Comparison of ENCODE assay signal across 8 cellular contexts in genomic region chr1:156020293-156021086, GRCh38. TPM values are rescaled to one million over a fixed set of nuclear protein-coding genes. Genes with fewer than 3 reads are reported as not detected.
DNase-seq lines count a peak whose midpoint lies in the region; ATAC-seq and TF ChIP-seq lines count a peak whose summit lies in the region.

TSS of gene SSR2 (minus strand) at chr1:156020951. CDS start at chr1:156020167, 784 bp downstream.

- intact Hi-C loops in lower leg skin (cut with DNase I; ENCODE audit: low total_unique reads) = no loop called here

- H3K36me3 ChIP-seq in BJ (ENCODE audit: control insufficient read depth, insufficient read depth, low read length) (no peaks in the 10 kb centered on the region), duodenal mucosa (ENCODE audit: control insufficient read depth in 1 of 2, insufficient read depth in 2 of 2, low read length in 2 of 2) (peaks cover 6 to 18% of the 10 kb centered on the region in 2 donors)

- POLR2A ChIA-PET in BJ (lab: Charles Lee) = no interaction called here

- TF ChIP-seq CTCF in BJ (IDR thresholded peaks at IDR 0.05; ENCODE audit: insufficient read depth, low read depth, low read length) (no peak), lower leg skin (IDR thresholded peaks at IDR 0.05) (no peak)

- peak within 1 kb of the TSS; percentile 63 to 76 for H3K9ac ChIP-seq in duodenal mucosa (ENCODE audit: low read depth in 1 of 2, low read length in 2 of 2)

- H3K4me1 ChIP-seq in duodenal mucosa (ENCODE audit: control insufficient read depth in 1 of 2, insufficient read depth in 2 of 2, low read length in 2 of 2) = peaks cover 8 to 22% of the 10 kb centered on the region in 2 donors

- peak; percentile 85 for ATAC-seq in HG03520 (IDR thresholded peaks at IDR 0.05; ENCODE audit: unreplicated experiment)

- H3K4me3 ChIP-seq in BJ (ENCODE audit: low read depth, low read length) = peak within 1 kb of the TSS; percentile 71
- peak within 1 kb of the TSS; percentile 84 to 90 for H3K4me3 ChIP-seq in duodenal mucosa (ENCODE audit: low read depth in 1 of 2, low read length in 2 of 2)
- H3K4me3 ChIP-seq in lower leg skin (ENCODE audit: low read depth, poor library complexity, severe bottlenecking) = peak within 1 kb of the TSS; percentile 34

- no peaks in the 10 kb centered on the region; the same call in 1 of the 2 replicates for H3K27me3 ChIP-seq in BJ (ENCODE audit: control insufficient read depth, insufficient read depth, low read length)
- no peaks in the 10 kb centered on the region for H3K27me3 ChIP-seq in duodenal mucosa (ENCODE audit: control insufficient read depth in 1 of 2, insufficient read depth in 2 of 2, low read length in 2 of 2)

- 0 to 1% methylated on average over 35 to 44 of the region's 44 CpGs for WGBS in lower leg skin, 2 donors

- TF ChIP-seq POLR2A in lower leg skin (IDR thresholded peaks at IDR 0.05) = no peak

- no peaks in the 10 kb centered on the region for H3K9me3 ChIP-seq in duodenal mucosa (ENCODE audit: control insufficient read depth in 1 of 2, low read length in 2 of 2)

- CTCF ChIA-PET in BJ (lab: Yijun Ruan, JAX) = interaction anchor here (0.9 to 1.3 kb wide), 4 partner anchors 20 to 46 kb away, joined by 3 to 4 read pairs (median 3); no protein-coding TSS in a partner anchor

- no peak within 1 kb of the TSS for H3K27ac ChIP-seq in duodenal mucosa (ENCODE audit: low read depth, low read length)

- peak; percentile 57 for DNase-seq in BJ (ENCODE audit: low read depth)
- peak; percentile 96 for DNase-seq in GM19240 (ENCODE audit: insufficient read length, low spot score)
- peak; percentile 98 for DNase-seq in NCI-H69 (lab: John Stamatoyannopoulos, UW)
- peak; percentile 58 to 86 for DNase-seq in activated CD4-positive, alpha-beta T cell treated with anti-CD3 and anti-CD28 coated beads, Interleukin-2, amount 50 U/mL, for 24 hours (ENCODE audit: low read depth in 1 of 2, low spot score in 1 of 2)
- peak; percentile 90 to 96 for DNase-seq in lower leg skin (ENCODE audit: low spot score in 2 of 2)
- DNase-seq in stimulated activated CD4-positive, alpha-beta T cell treated with anti-CD3 and anti-CD28 coated beads, Interleukin-4, amount 100 ng/mL, for 48 hours (ENCODE audit: low read depth in 2 of 2) = peak; percentile 66 to 81

RNA-seq across cellular contexts. Expression of gene SSR2, which starts in this region (rescaled TPM):
- 891 and 935 TPM in 2 replicates for polyA plus RNA-seq in BJ (2011; rRNA removed)
- 171 and 320 TPM in 2 replicates for polyA minus RNA-seq in BJ (2011; rRNA and poly(A)+ RNA removed)
- 100 to 1,000 TPM; 113 to 215 (median 185) TPM for total RNA-seq in lower leg skin

Comparison
In these comparisons a context has a peak if more than half of its experiments do, and no peak if none do; other contexts are left out.
1. H3K4me3 ChIP-seq: peak in every context shown above with its lines; median percentile 87 in duodenal mucosa; 71 in BJ; 34 in lower leg skin.